In the genomic region with DNA sequence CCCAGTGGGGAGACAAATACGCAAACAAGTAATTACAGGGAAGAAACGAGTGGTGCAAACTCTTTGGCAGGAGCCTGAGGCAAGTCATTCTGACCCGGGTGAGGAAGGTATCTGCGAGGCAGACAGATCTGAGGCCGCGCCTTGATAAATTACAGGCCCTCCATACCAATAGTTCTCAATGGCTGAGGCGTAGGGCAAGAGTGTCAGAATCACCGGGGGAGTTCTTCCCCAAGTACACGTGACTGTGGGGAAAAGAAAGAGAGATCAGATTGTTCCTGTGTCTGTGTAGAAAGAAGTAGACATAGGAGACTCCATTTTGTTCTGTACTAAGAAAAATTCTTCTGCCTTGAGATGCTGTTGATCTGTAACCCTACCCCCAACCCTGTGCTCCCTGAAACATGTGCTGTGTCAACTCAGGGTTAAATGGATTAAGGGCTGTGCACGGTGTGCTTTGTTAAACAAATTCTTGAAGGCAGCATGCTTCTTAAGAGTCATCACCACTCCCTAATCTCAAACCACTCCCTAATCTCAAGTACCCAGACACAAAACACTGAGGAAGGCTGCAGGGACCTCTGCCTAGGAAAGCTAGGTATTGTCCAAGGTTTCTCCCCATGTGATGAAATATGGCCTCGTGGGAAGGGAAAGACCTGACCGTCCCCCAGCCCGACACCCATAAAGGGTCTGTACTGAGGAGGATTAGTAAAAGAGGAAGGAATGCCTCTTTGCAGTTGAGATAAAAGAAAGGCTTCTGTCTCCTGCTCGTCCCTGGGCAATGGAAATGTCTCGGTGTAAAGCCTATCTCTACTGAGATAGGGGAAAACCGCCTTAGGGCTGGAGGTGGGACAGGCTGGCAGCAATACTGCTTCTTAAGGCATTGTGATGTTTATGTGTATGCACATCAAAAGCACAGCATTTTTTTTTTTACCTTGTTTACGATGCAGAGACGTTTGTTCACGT, we compare ENCODE assay signal across 1 cellular context.
TF ChIP-seq lines count a peak whose summit lies in the region.
"Not testable (repeated sequence)": the region's sequence is repeated elsewhere in the genome, so short reads cannot be mapped to it uniquely, and the experiment has no call there.

No MANE protein-coding gene starts in this region.

TF ChIP-seq in K562, 482 proteins besides CTCF, POLR2A, EP300 and RAD21 (continued from another document and continues in another):
- TF ChIP-seq, protein P1, sequence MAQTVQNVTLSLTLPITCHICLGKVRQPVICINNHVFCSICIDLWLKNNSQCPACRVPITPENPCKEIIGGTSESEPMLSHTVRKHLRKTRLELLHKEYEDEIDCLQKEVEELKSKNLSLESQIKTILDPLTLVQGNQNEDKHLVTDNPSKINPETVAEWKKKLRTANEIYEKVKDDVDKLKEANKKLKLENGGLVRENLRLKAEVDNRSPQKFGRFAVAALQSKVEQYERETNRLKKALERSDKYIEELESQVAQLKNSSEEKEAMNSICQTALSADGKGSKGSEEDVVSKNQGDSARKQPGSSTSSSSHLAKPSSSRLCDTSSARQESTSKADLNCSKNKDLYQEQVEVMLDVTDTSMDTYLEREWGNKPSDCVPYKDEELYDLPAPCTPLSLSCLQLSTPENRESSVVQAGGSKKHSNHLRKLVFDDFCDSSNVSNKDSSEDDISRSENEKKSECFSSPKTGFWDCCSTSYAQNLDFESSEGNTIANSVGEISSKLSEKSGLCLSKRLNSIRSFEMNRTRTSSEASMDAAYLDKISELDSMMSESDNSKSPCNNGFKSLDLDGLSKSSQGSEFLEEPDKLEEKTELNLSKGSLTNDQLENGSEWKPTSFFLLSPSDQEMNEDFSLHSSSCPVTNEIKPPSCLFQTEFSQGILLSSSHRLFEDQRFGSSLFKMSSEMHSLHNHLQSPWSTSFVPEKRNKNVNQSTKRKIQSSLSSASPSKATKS (CRISPR knock-in tag; IDR thresholded peaks at IDR 0.05) = peak; percentile 78; the same call in 1 of the 2 replicates
- TF ChIP-seq GTF2A2 (tag; IDR thresholded peaks at IDR 0.05) = peak; percentile 93
- peak; percentile 54; the same call in 1 of the 2 replicates for TF ChIP-seq ZNF561 (CRISPR knock-in tag; conservative IDR thresholded peaks at IDR 0.05)
- TF ChIP-seq ZNF830 (CRISPR knock-in tag; IDR thresholded peaks at IDR 0.05) = peak; percentile 60; the same call in 1 of the 2 replicates
- 0 out of 2 replicates have a peak, but pooled peaks have one; percentile 16 for TF ChIP-seq STAT5A (IDR thresholded peaks at IDR 0.05; ENCODE audit: borderline replicate concordance, low read length)
- TF ChIP-seq FOSL1 (tag; conservative IDR thresholded peaks at IDR 0.05) = peak; percentile 79
- peak; percentile 92 for TF ChIP-seq MECOM (CRISPR knock-in tag; IDR thresholded peaks at IDR 0.05)
- peak; percentile 19 to 61; a peak in 3 of 4 replicates for TF ChIP-seq RCOR1 (IDR thresholded peaks at IDR 0.05; ENCODE audit: borderline replicate concordance in 1 of 2, low read depth in 2 of 2, low read length in 2 of 2)
- TF ChIP-seq C11orf30 (IDR thresholded peaks at IDR 0.05; ENCODE audit: low read depth) = peak; percentile 22; the same call in 1 of the 2 replicates
- TF ChIP-seq, protein P2, sequence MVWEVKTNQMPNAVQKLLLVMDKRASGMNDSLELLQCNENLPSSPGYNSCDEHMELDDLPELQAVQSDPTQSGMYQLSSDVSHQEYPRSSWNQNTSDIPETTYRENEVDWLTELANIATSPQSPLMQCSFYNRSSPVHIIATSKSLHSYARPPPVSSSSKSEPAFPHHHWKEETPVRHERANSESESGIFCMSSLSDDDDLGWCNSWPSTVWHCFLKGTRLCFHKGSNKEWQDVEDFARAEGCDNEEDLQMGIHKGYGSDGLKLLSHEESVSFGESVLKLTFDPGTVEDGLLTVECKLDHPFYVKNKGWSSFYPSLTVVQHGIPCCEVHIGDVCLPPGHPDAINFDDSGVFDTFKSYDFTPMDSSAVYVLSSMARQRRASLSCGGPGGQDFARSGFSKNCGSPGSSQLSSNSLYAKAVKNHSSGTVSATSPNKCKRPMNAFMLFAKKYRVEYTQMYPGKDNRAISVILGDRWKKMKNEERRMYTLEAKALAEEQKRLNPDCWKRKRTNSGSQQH (CRISPR knock-in tag; IDR thresholded peaks at IDR 0.05) = peak; percentile 94
- TF ChIP-seq, protein P3, sequence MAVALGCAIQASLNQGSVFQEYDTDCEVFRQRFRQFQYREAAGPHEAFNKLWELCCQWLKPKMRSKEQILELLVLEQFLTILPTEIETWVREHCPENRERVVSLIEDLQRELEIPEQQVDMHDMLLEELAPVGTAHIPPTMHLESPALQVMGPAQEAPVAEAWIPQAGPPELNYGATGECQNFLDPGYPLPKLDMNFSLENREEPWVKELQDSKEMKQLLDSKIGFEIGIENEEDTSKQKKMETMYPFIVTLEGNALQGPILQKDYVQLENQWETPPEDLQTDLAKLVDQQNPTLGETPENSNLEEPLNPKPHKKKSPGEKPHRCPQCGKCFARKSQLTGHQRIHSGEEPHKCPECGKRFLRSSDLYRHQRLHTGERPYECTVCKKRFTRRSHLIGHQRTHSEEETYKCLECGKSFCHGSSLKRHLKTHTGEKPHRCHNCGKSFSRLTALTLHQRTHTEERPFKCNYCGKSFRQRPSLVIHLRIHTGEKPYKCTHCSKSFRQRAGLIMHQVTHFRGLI (CRISPR knock-in tag; IDR thresholded peaks at IDR 0.05) = peak; percentile 94
- TF ChIP-seq CREB1 (IDR thresholded peaks at IDR 0.05) = peak; percentile 22; the same call in 1 of the 2 replicates
- not testable (repeated sequence) for TF ChIP-seq CREB1 (CRISPR knock-in tag; IDR thresholded peaks at IDR 0.05)
- TF ChIP-seq ZNF445 (CRISPR knock-in tag; IDR thresholded peaks at IDR 0.05; ENCODE audit: low read depth) = peak; percentile 73; the same call in 1 of the 2 replicates
- TF ChIP-seq, protein P4, sequence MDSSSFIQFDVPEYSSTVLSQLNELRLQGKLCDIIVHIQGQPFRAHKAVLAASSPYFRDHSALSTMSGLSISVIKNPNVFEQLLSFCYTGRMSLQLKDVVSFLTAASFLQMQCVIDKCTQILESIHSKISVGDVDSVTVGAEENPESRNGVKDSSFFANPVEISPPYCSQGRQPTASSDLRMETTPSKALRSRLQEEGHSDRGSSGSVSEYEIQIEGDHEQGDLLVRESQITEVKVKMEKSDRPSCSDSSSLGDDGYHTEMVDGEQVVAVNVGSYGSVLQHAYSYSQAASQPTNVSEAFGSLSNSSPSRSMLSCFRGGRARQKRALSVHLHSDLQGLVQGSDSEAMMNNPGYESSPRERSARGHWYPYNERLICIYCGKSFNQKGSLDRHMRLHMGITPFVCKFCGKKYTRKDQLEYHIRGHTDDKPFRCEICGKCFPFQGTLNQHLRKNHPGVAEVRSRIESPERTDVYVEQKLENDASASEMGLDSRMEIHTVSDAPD (CRISPR knock-in tag; IDR thresholded peaks at IDR 0.05) = peak; percentile 84
- TF ChIP-seq HDAC8 (tag; IDR thresholded peaks at IDR 0.05) = peak; percentile 95
- TF ChIP-seq, protein P5, sequence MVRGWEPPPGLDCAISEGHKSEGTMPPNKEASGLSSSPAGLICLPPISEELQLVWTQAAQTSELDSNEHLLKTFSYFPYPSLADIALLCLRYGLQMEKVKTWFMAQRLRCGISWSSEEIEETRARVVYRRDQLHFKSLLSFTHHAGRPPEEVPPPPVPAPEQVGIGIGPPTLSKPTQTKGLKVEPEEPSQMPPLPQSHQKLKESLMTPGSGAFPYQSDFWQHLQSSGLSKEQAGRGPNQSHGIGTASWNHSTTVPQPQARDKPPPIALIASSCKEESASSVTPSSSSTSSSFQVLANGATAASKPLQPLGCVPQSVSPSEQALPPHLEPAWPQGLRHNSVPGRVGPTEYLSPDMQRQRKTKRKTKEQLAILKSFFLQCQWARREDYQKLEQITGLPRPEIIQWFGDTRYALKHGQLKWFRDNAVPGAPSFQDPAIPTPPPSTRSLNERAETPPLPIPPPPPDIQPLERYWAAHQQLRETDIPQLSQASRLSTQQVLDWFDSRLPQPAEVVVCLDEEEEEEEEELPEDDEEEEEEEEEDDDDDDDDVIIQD (CRISPR knock-in tag; IDR thresholded peaks at IDR 0.05) = peak; percentile 96
- TF ChIP-seq ZBTB17 (CRISPR knock-in tag; IDR thresholded peaks at IDR 0.05) = peak; percentile 95
- peak; percentile 96 for TF ChIP-seq ZNF76 (CRISPR knock-in tag; IDR thresholded peaks at IDR 0.05; ENCODE audit: borderline replicate concordance)
- TF ChIP-seq MAZ (CRISPR knock-in tag; conservative IDR thresholded peaks at IDR 0.05 in 1 of 2, IDR thresholded peaks at IDR 0.05 in 1 of 2) = peak in 1 of 2 experiments; percentile 80; a peak in 2 of 4 replicates
- peak; percentile 40; the same call in 1 of the 2 replicates for TF ChIP-seq MTF1 (CRISPR knock-in tag; IDR thresholded peaks at IDR 0.05; ENCODE audit: borderline replicate concordance)
- TF ChIP-seq TBL1XR1 (IDR thresholded peaks at IDR 0.05; ENCODE audit: low read length in 2 of 2) = peak; percentile 3 to 13; a peak in 2 of 4 replicates
- TF ChIP-seq, protein P6, sequence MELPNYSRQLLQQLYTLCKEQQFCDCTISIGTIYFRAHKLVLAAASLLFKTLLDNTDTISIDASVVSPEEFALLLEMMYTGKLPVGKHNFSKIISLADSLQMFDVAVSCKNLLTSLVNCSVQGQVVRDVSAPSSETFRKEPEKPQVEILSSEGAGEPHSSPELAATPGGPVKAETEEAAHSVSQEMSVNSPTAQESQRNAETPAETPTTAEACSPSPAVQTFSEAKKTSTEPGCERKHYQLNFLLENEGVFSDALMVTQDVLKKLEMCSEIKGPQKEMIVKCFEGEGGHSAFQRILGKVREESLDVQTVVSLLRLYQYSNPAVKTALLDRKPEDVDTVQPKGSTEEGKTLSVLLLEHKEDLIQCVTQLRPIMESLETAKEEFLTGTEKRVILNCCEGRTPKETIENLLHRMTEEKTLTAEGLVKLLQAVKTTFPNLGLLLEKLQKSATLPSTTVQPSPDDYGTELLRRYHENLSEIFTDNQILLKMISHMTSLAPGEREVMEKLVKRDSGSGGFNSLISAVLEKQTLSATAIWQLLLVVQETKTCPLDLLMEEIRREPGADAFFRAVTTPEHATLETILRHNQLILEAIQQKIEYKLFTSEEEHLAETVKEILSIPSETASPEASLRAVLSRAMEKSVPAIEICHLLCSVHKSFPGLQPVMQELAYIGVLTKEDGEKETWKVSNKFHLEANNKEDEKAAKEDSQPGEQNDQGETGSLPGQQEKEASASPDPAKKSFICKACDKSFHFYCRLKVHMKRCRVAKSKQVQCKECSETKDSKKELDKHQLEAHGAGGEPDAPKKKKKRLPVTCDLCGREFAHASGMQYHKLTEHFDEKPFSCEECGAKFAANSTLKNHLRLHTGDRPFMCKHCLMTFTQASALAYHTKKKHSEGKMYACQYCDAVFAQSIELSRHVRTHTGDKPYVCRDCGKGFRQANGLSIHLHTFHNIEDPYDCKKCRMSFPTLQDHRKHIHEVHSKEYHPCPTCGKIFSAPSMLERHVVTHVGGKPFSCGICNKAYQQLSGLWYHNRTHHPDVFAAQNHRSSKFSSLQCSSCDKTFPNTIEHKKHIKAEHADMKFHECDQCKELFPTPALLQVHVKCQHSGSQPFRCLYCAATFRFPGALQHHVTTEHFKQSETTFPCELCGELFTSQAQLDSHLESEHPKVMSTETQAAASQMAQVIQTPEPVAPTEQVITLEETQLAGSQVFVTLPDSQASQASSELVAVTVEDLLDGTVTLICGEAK (IDR thresholded peaks at IDR 0.05) = 0 out of 2 replicates have a peak, but pooled peaks have one; percentile 52
- TF ChIP-seq, protein P6 (CRISPR knock-in tag; IDR thresholded peaks at IDR 0.05) = not testable (repeated sequence)
- TF ChIP-seq TCFL5 (CRISPR knock-in tag; conservative IDR thresholded peaks at IDR 0.05) = peak; percentile 89
- peak; percentile 30 to 57; a peak in 2 of 4 replicates for TF ChIP-seq FOXA3 (CRISPR knock-in tag; conservative IDR thresholded peaks at IDR 0.05 in 1 of 2, IDR thresholded peaks at IDR 0.05 in 1 of 2)
- TF ChIP-seq, protein P7, sequence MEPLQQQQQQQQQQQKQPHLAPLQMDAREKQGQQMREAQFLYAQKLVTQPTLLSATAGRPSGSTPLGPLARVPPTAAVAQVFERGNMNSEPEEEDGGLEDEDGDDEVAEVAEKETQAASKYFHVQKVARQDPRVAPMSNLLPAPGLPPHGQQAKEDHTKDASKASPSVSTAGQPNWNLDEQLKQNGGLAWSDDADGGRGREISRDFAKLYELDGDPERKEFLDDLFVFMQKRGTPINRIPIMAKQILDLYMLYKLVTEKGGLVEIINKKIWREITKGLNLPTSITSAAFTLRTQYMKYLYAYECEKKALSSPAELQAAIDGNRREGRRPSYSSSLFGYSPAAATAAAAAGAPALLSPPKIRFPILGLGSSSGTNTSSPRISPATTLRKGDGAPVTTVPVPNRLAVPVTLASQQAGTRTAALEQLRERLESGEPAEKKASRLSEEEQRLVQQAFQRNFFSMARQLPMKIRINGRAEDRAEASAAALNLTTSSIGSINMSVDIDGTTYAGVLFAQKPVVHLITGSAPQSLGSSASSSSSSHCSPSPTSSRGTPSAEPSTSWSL (CRISPR knock-in tag; IDR thresholded peaks at IDR 0.05; ENCODE audit: borderline replicate concordance) = peak; percentile 52; the same call in 1 of the 2 replicates
- TF ChIP-seq SMAD3 (CRISPR knock-in tag; conservative IDR thresholded peaks at IDR 0.05) = peak; percentile 96
- peak; percentile 70; the same call in 1 of the 2 replicates for TF ChIP-seq NBN (IDR thresholded peaks at IDR 0.05; ENCODE audit: low read depth)
- peak; percentile 65 for TF ChIP-seq NFIC (IDR thresholded peaks at IDR 0.05)
- TF ChIP-seq JUND (IDR thresholded peaks at IDR 0.05; ENCODE audit: borderline replicate concordance, low read depth, low read length) = peak; percentile 7; the same call in 1 of the 2 replicates
- TF ChIP-seq JUND (tag; IDR thresholded peaks at IDR 0.05; ENCODE audit: borderline replicate concordance, low read depth, low read length) = peak; percentile 82; the same call in 2 of the 3 replicates
- TF ChIP-seq RAD51 (IDR thresholded peaks at IDR 0.05; ENCODE audit: borderline replicate concordance, low read depth) = peak; percentile 75
- peak; percentile 98 for TF ChIP-seq SMAD4 (CRISPR knock-in tag; conservative IDR thresholded peaks at IDR 0.05)
- peak; percentile 73; the same call in 1 of the 2 replicates for TF ChIP-seq E2F3 (CRISPR knock-in tag; IDR thresholded peaks at IDR 0.05)
- peak in 1 of 2 experiments; percentile 12; a peak in 2 of 4 replicates for TF ChIP-seq ARNT (IDR thresholded peaks at IDR 0.05)
